ENCODE assay signal across 8 cellular contexts in the genomic region with DNA sequence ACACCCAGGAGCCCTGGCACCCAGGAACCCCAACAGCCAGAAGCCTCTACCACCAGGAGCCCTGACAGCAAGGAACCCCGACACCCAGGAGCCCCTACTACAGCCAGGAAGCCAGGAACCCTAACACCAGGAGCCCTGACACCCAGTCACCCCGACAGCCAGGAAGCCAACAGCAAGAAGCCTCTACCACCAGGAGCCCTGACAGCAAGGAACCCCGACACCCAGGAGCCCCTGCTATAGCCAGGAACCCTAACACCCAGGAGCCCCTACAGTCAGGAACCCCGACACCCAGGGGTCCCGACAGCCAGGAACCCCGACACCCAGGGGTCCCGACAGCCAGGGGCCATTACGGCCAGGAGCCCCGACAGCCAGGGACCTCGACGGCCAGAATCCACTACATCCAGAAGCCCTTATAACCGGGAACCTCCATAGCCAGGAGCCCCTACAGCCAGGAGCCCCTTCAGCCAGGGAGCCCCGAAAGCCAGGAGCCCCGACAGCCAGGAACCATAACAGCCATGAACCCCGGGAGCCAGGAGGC. TPM values are rescaled to one million over a fixed set of nuclear protein-coding genes. Genes with fewer than 3 reads are reported as not detected.
DNase-seq lines count a peak whose midpoint lies in the region; ATAC-seq and TF ChIP-seq lines count a peak whose summit lies in the region.

No MANE protein-coding gene starts in this region.

- peak overlapping the region; percentile 88 for H3K4me3 Mint-ChIP-seq in mesothelial cell of epicardium

- in situ Hi-C loops in brain microvascular endothelial cell (cut with HindIII; ENCODE audit: low pct_ligation_motif_present, low sequenced_read_pairs) = no loop called here

- peak overlapping the region; percentile 81 for H3K4me3 ChIP-seq in brain microvascular endothelial cell (ENCODE audit: low read depth, low read length)

- no peak overlapping the region for H3K27ac Mint-ChIP-seq in mesothelial cell of epicardium

- DNase-seq in brain microvascular endothelial cell = no peak
- DNase-seq in mesothelial cell of epicardium (ENCODE audit: low spot score in 2 of 2, unreplicated experiment in 2 of 2) = no peak
- no peak for DNase-seq in NCI-H446 (lab: John Stamatoyannopoulos, UW)
- no peak for DNase-seq in D341Med (ENCODE audit: low spot score)
- DNase-seq in Ammon's horn (ENCODE audit: low spot score) = no peak
- DNase-seq in stimulated activated CD4-positive, alpha-beta T cell treated with anti-CD3 and anti-CD28 coated beads, Interleukin-2, amount 100 ng/mL, for 24 hours = no peak

- peak overlapping the region; percentile 53 for H3K27ac ChIP-seq in brain microvascular endothelial cell

- peaks cover 1% of the 10 kb centered on the region for H3K36me3 Mint-ChIP-seq in mesothelial cell of epicardium

- no peaks in the 10 kb centered on the region for H3K9me3 Mint-ChIP-seq in mesothelial cell of epicardium

- no peaks in the 10 kb centered on the region for H3K27me3 ChIP-seq in brain microvascular endothelial cell (replicated peaks)

- no peaks in the 10 kb centered on the region for H3K27me3 Mint-ChIP-seq in mesothelial cell of epicardium (ENCODE audit: low read depth)

- H3K36me3 ChIP-seq in brain microvascular endothelial cell (replicated peaks) = no peaks in the 10 kb centered on the region

- peaks cover 23% of the 10 kb centered on the region for H3K4me1 Mint-ChIP-seq in mesothelial cell of epicardium

- no peak for TF ChIP-seq CTCF in brain microvascular endothelial cell (IDR thresholded peaks at IDR 0.05; ENCODE audit: low read depth, low read length, missing control alignments)
- TF ChIP-seq CTCF in mesothelial cell of epicardium (IDR thresholded peaks at IDR 0.05; ENCODE audit: unreplicated experiment) = no peak

- ATAC-seq in GM18511 (IDR thresholded peaks at IDR 0.05; ENCODE audit: unreplicated experiment) (peak; percentile 33), HG03354 (IDR thresholded peaks at IDR 0.05; ENCODE audit: poor library complexity, severe bottlenecking, unreplicated experiment) (peak; percentile 0)

RNA-seq across cellular contexts. Expression of gene GLRX3, which starts 0.4 kb away (rescaled TPM):
- 70.0 to 76.8 TPM (median 74.6 TPM) in 3 replicates for total RNA-seq in mesothelial cell of epicardium

RNA-seq across cellular contexts. Expression of gene C10orf143, which starts 25.1 kb away (rescaled TPM):
- 2.2 to 3.4 TPM (median 2.9 TPM) in 3 replicates for total RNA-seq in mesothelial cell of epicardium
